In the genomic region with DNA sequence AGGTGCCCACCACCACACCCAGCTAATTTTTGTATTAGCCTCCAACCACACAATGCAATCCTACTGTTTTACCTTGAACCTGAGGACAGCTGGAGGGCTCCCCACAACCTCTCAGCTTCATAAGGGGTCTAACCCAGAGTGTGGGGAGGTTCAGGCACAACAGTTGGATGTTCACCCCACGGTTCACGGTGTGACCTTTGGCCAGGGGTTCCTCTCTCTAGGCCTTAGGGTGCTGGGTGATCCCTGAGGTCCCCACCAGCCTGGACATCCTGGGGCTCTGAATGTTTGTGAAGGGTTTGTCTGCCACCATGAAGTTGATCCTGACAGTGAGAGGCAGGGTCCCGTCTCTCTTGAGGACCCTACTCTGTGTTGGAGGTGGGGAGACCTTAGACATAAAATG, we compare ENCODE assay signal across 16 cellular contexts. TPM values are rescaled to one million over a fixed set of nuclear protein-coding genes. Genes with fewer than 3 reads are reported as not detected.
DNase-seq lines count a peak whose midpoint lies in the region; ATAC-seq and TF ChIP-seq lines count a peak whose summit lies in the region.
"Had no signal": no experiment of that assay in that cellular context is flagged by ENCODE, and none has a peak within 500 bp of the region (broad histone marks: within the 10 kb centered on the region; RNA-seq: fewer than 3 reads in every experiment).

No MANE protein-coding gene starts in this region.

- no peak for ATAC-seq in Right ventricle myocardium superior (ENCODE audit: poor library complexity)
- ATAC-seq: CD8-positive, alpha-beta T cell; HCT116 had no signal

- peak overlapping the region; percentile 70 for H3K4me3 ChIP-seq in left ventricle myocardium inferior
- H3K4me3 ChIP-seq in Karpas-422 (ENCODE audit: low read length) = no peak overlapping the region
- H3K4me3 ChIP-seq: GM23248 had no signal

- TF ChIP-seq CTCF in left ventricle myocardium inferior (IDR thresholded peaks at IDR 0.05; ENCODE audit: borderline replicate concordance) = no peak

- H3K27ac ChIP-seq in left ventricle myocardium inferior (replicated peaks) (peak overlapping the region; percentile 85), Karpas-422 (ENCODE audit: low read length) (no peak overlapping the region)
- H3K27ac ChIP-seq: GM23248, HL-60 had no signal

- no peak for DNase-seq in left ventricle myocardium inferior
- no peak for DNase-seq in Right ventricle myocardium superior
- DNase-seq in Karpas-422 = peak; percentile 17
- peak; percentile 67 for DNase-seq in mesenteric fat pad (ENCODE audit: low spot score)
- DNase-seq in stimulated activated CD8-positive, alpha-beta memory T cell treated with anti-CD3 and anti-CD28 coated beads, Interleukin-4, amount 100 ng/mL, for 48 hours = peak; percentile 13
- no peak for DNase-seq in anterior cingulate cortex (lab: John Stamatoyannopoulos, UW)
- no peak for DNase-seq in activated T-cell treated with anti-CD3 and anti-CD28 coated beads for 4 hours
- DNase-seq in NCI-H1092 (lab: John Stamatoyannopoulos, UW) = no peak
- DNase-seq: ACHN; CD8-positive, alpha-beta T cell; COR-L47; DND-41; GDM1; GM23248 had no signal

- H3K9me3 ChIP-seq in left ventricle myocardium inferior (replicated peaks) = peaks cover 14% of the 10 kb centered on the region
- H3K9me3 ChIP-seq in Karpas-422 (ENCODE audit: low read length) = no peaks in the 10 kb centered on the region

- H3K9ac ChIP-seq in Karpas-422 (ENCODE audit: low read length) = no peak overlapping the region
- H3K9ac ChIP-seq: GM23248 had no signal

- no peaks in the 10 kb centered on the region; the same call in 1 of the 2 replicates for H3K9me2 ChIP-seq in Karpas-422 (replicated peaks; ENCODE audit: insufficient read depth, low read length)

- H3K79me2 ChIP-seq in Karpas-422 (ENCODE audit: low read length) = no peaks in the 10 kb centered on the region

- H3K4me2 ChIP-seq in Karpas-422 (ENCODE audit: low read depth, low read length, poor library complexity, severe bottlenecking) = no peak overlapping the region

- H4K20me1 ChIP-seq in Karpas-422 (ENCODE audit: insufficient read depth, low read depth, low read length) = no peaks in the 10 kb centered on the region

- intact Hi-C loops in left ventricle myocardium inferior (cut with micrococcal nuclease) = no loop called here
- intact Hi-C loops in Right ventricle myocardium superior (cut with DNase I) = no loop called here

- H3K4me1 ChIP-seq in left ventricle myocardium inferior (peaks cover 51% of the 10 kb centered on the region), Karpas-422 (ENCODE audit: low read length) (no peaks in the 10 kb centered on the region)

- H2AFZ ChIP-seq in Karpas-422 (ENCODE audit: low read length) = no peak overlapping the region
- H2AFZ ChIP-seq: GM23248 had no signal

- H3K27me3 ChIP-seq in left ventricle myocardium inferior (ENCODE audit: low read depth) (no peaks in the 10 kb centered on the region), Karpas-422 (ENCODE audit: low read length) (no peaks in the 10 kb centered on the region)

- H3K36me3 ChIP-seq in left ventricle myocardium inferior = peaks cover 7% of the 10 kb centered on the region
- no peaks in the 10 kb centered on the region for H3K36me3 ChIP-seq in Karpas-422 (ENCODE audit: insufficient read depth, low read length)

RNA-seq across cellular contexts. Expression of a gene that starts 3.9 kb away (rescaled TPM):
- total RNA-seq in left ventricle myocardium inferior (64.8 TPM), Right ventricle myocardium superior (38.5 TPM), mesenteric fat pad (3.6 TPM)
- not detected in 2 replicates for total RNA-seq in Karpas-422 (2014; rRNA removed; shearing (Covaris generic); ENCODE audit: low replicate concordance)

Comparison
In these comparisons a context has a peak if more than half of its experiments do, and no peak if none do; other contexts are left out.
1. DNase-seq: peak in Karpas-422 (single experiment), mesenteric fat pad (single experiment) and stimulated activated CD8-positive, alpha-beta memory T cell treated with anti-CD3 and anti-CD28 coated beads, Interleukin-4, amount 100 ng/mL, for 48 hours (single experiment); none in left ventricle myocardium inferior (single experiment), Right ventricle myocardium superior (single experiment), anterior cingulate cortex (0 of 58), activated T-cell treated with anti-CD3 and anti-CD28 coated beads for 4 hours (single experiment) and NCI-H1092 (single experiment).